Comparison of ENCODE assay signal across 15 cellular contexts in the genomic region with DNA sequence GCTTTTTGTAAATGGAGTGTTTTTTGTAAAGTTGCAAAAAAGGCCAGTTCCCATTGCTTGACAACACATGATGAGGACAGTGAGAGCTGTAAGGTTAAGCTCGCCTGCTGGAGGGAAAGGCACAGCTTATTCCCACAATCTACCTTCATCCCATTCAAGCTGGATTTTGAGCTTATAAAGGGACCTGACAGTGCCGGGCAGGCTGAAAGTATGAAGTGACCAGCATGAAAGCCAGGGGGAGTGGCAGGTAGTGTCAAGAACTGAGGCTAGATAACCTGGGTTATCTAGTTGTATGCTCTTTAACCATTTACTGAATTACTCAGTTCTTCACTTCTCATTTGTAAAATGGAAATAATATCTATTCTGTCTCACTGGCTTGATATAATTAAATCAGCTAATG. TPM values are rescaled to one million over a fixed set of nuclear protein-coding genes. Genes with fewer than 3 reads are reported as not detected.
DNase-seq lines count a peak whose midpoint lies in the region; ATAC-seq, FAIRE-seq and TF ChIP-seq lines count a peak whose summit lies in the region.
"Had no signal": no experiment of that assay in that cellular context is flagged by ENCODE, and none has a peak within 500 bp of the region (broad histone marks: within the 10 kb centered on the region; RNA-seq: fewer than 3 reads in every experiment).

No MANE protein-coding gene starts in this region.

- TF ChIP-seq POLR2A in HepG2 (IDR thresholded peaks at IDR 0.05; ENCODE audit: insufficient read depth in 1 of 2, low read depth in 2 of 2, low read length in 2 of 2) (no peak), right lobe of liver (IDR thresholded peaks at IDR 0.05) (no peak)

- no peak overlapping the region for H3K9ac ChIP-seq in liver (ENCODE audit: low read depth in 1 of 2, low read length in 2 of 2)
- no peak overlapping the region for H3K9ac ChIP-seq in HepG2 (ENCODE audit: insufficient read depth, low read depth, low read length)

- TF ChIP-seq EP300 in HepG2 (IDR thresholded peaks at IDR 0.05; ENCODE audit: low read depth in 2 of 2, low read length in 2 of 2) (no peak), HepG2 (CRISPR knock-in tag; IDR thresholded peaks at IDR 0.05; ENCODE audit: borderline replicate concordance) (no peak)

- no TSS peak for BruUV-seq in HepG2 (replicated peaks; lab: Mats Ljungman, UMichigan)

- H3K27me3 ChIP-seq in liver (ENCODE audit: control insufficient read depth in 4 of 4, insufficient read depth in 4 of 4, low read length in 3 of 4) = no peaks in the 10 kb centered on the region
- H3K27me3 ChIP-seq in HepG2 (ENCODE audit: control insufficient read depth in 1 of 2, insufficient read depth in 2 of 2, low read length in 2 of 2) = no peaks in the 10 kb centered on the region
- H3K27me3 ChIP-seq in right lobe of liver = no peaks in the 10 kb centered on the region

- FAIRE-seq in HepG2 (lab: Jason Lieb, UNC) = no peak

- H3K79me2 ChIP-seq in HepG2 (ENCODE audit: insufficient read depth, low read length) = no peaks in the 10 kb centered on the region

- CTCF ChIA-PET in HepG2 (lab: Yijun Ruan, JAX; ENCODE audit: low intra/inter-chr PET ratio, low total read pairs) = no interaction called here

- H3K36me3 ChIP-seq in liver (ENCODE audit: control insufficient read depth in 4 of 4, insufficient read depth in 3 of 4, low read depth in 1 of 4, low read length in 3 of 4) (no peaks in the 10 kb centered on the region), HepG2 (replicated peaks in 1 of 2; ENCODE audit: control insufficient read depth in 1 of 2, insufficient read depth in 2 of 2, low read length in 2 of 2) (no peaks in the 10 kb centered on the region), right lobe of liver (no peaks in the 10 kb centered on the region)

- H4K20me1 ChIP-seq in HepG2 (ENCODE audit: insufficient read depth, low read length) = no peaks in the 10 kb centered on the region

- no peak for TF ChIP-seq CTCF in liver (IDR thresholded peaks at IDR 0.05; ENCODE audit: low read depth, low read length, missing input control)
- no peak for TF ChIP-seq CTCF in HepG2 (CRISPR knock-in tag; IDR thresholded peaks at IDR 0.05)
- peak; percentile 4 for TF ChIP-seq CTCF in cardiac fibroblast (IDR thresholded peaks at IDR 0.05; ENCODE audit: low read depth, low read length)
- peak in 2 of 4 donors; percentile 11 to 19 for TF ChIP-seq CTCF in right lobe of liver (IDR thresholded peaks at IDR 0.05)

- H3K4me3 ChIP-seq in liver (ENCODE audit: low read depth in 1 of 3, low read length in 3 of 3) = no peak overlapping the region
- no peak overlapping the region for H3K4me3 ChIP-seq in HepG2 (replicated peaks in 1 of 3; ENCODE audit: insufficient read depth in 1 of 3, low read depth in 2 of 3, low read length in 3 of 3)
- no peak overlapping the region for H3K4me3 ChIP-seq in cardiac fibroblast (replicated peaks in 1 of 2; ENCODE audit: low read depth in 2 of 2, low read length in 2 of 2)
- H3K4me3 ChIP-seq in right lobe of liver = no peak overlapping the region
- H3K4me3 ChIP-seq: PC-9 had no signal

- WGBS in liver = 77% methylated on average over 2 of the region's 2 CpGs
- WGBS in HepG2 (ENCODE audit: low lambda C conversion rate) = 0% methylated on average over 2 of the region's 2 CpGs
- WGBS in right lobe of liver (ENCODE audit: insufficient coverage, low coverage, low lambda C conversion rate, missing lambda C conversion rate) = 53% methylated on average over 2 of the region's 2 CpGs

- H3K4me2 ChIP-seq in HepG2 (ENCODE audit: low read depth, low read length) = no peak overlapping the region

- TF ChIP-seq RAD21 in liver (IDR thresholded peaks at IDR 0.05) = peak in 1 of 2 donors; percentile 73
- no peak for TF ChIP-seq RAD21 in HepG2 (CRISPR knock-in tag; IDR thresholded peaks at IDR 0.05)

- H3K9me3 ChIP-seq in liver (ENCODE audit: control insufficient read depth in 4 of 4, low read length in 3 of 4) (no peaks in the 10 kb centered on the region), HepG2 (ENCODE audit: low read length) (no peaks in the 10 kb centered on the region), right lobe of liver (no peaks in the 10 kb centered on the region)

- intact Hi-C loops in HepG2 (cut with micrococcal nuclease; ENCODE audit: unreplicated experiment) (no loop called here), right lobe of liver (cut with DNase I) (no loop called here)

- H3K4me1 ChIP-seq in liver (ENCODE audit: control insufficient read depth in 4 of 4, insufficient read depth in 4 of 4, low read length in 3 of 4) (peaks cover 6 to 22% (median 18%) of the 10 kb centered on the region in 4 donors), HepG2 (ENCODE audit: insufficient read depth, low read length) (no peaks in the 10 kb centered on the region), right lobe of liver (peaks cover 0 to 33% (median 4%) of the 10 kb centered on the region in 4 donors)

- no peak for DNase-seq in HepG2 (ENCODE audit: low spot score)
- DNase-seq in cardiac fibroblast (ENCODE audit: low read depth in 2 of 2) = no peak
- peak in 1 of 3 donors; percentile 73 for DNase-seq in right lobe of liver
- DNase-seq in OCI-M1 (lab: John Stamatoyannopoulos, UW) = no peak
- no peak for DNase-seq in DMS79 treated with DMSO at 0.1 percent for 48 hours (lab: John Stamatoyannopoulos, UW)
- no peak for DNase-seq in D341Med (ENCODE audit: low spot score)
- DNase-seq in NCI-H446 (lab: John Stamatoyannopoulos, UW) = no peak
- DNase-seq: COR-L47, HCEC 1CT, NCI-H1105 treated with DMSO at 0.1 percent for 48 hours, NCI-H187 treated with DMSO at 0.1 percent for 48 hours had no signal

- H3K27ac ChIP-seq in liver (ENCODE audit: low read depth in 1 of 2, low read length in 2 of 2) (peak overlapping the region; percentile 16 to 33), HepG2 (ENCODE audit: extremely low read length, insufficient read depth, low read length) (no peak overlapping the region), right lobe of liver (peak overlapping the region in 1 of 3 donors; percentile 57)
- H3K27ac ChIP-seq: PC-9 had no signal

- no peak for ATAC-seq in HepG2
- ATAC-seq in right lobe of liver = peak; percentile 7 to 82 (median 46)

- POLR2A ChIA-PET in HepG2 (lab: Yijun Ruan, JAX) = no interaction called here

- no peak overlapping the region for H2AFZ ChIP-seq in HepG2 (ENCODE audit: low read length)

- in situ Hi-C loops in HepG2 (cut with HindIII; ENCODE audit: extremely low pct_ligation_motif_present, low pct_unique_long_range_greater_than_20kb) = no loop called here

TF ChIP-seq in HepG2, 621 proteins besides CTCF, POLR2A, EP300 and RAD21 (continues in another document):
- no peak for TF ChIP-seq MIER2 (CRISPR knock-in tag; IDR thresholded peaks at IDR 0.05)

RNA-seq across cellular contexts. Expression of a gene that starts 52.3 kb away (rescaled TPM):
- total RNA-seq in liver (10 to 100 TPM; 13.8 to 14.1 TPM), HepG2 (2016; rRNA removed; fragmentation: Illumina TruSeq; extraction: Trizol) (27.9 and 32.6 TPM in 2 replicates), right lobe of liver (10 to 100 TPM; 14.4 to 32.5 (median 18.9) TPM)
- polyA plus RNA-seq in liver (1 to 10 TPM; 6.1 to 6.7 TPM), HepG2 (2011; rRNA removed) (9.9 and 11.0 TPM in 2 replicates)
- 2.9 and 4.0 TPM in 2 replicates for total RNA-seq in HepG2 (2016; cell fraction: cytosol; rRNA removed; fragmentation: Illumina TruSeq; extraction: Trizol; ENCODE audit: low read depth)
- total RNA-seq in HepG2 (2016; cell fraction: insoluble cytoplasmic fraction; rRNA removed; fragmentation: Illumina TruSeq; extraction: Trizol) = 25.8 and 31.2 TPM in 2 replicates
- 15.4 and 18.5 TPM in 2 replicates for total RNA-seq in HepG2 (2016; cell fraction: membrane; rRNA removed; fragmentation: Illumina TruSeq; extraction: Trizol)
- 22.6 and 24.6 TPM in 2 replicates for total RNA-seq in HepG2 (2016; cell fraction: nucleus; rRNA removed; fragmentation: Illumina TruSeq; extraction: Trizol)
- polyA plus RNA-seq in HepG2 (2011; cell fraction: cytosol; rRNA removed) = 4.7 and 7.9 TPM in 2 replicates
- polyA plus RNA-seq in HepG2 (2011; cell fraction: nucleus; rRNA removed) = 5.3 and 5.9 TPM in 2 replicates
- 11.8 and 13.0 TPM in 2 replicates for polyA plus RNA-seq in HepG2 (2012)
- polyA plus RNA-seq in HepG2 (2016; cell fraction: cytosol; fragmentation: Illumina TruSeq; extraction: Trizol; ENCODE audit: low read depth) = 3.0 TPM in 2 replicates
- polyA plus RNA-seq in HepG2 (2016; cell fraction: insoluble cytoplasmic fraction; fragmentation: Illumina TruSeq; extraction: Trizol; ENCODE audit: low read depth) = 29.9 and 32.7 TPM in 2 replicates
- 8.2 and 9.0 TPM in 2 replicates for polyA plus RNA-seq in HepG2 (2016; cell fraction: membrane; fragmentation: Illumina TruSeq; extraction: Trizol; ENCODE audit: low read depth)
- polyA plus RNA-seq in HepG2 (2016; cell fraction: nucleus; fragmentation: Illumina TruSeq; extraction: Trizol; ENCODE audit: insufficient read depth, low read depth) = 16.4 and 18.4 TPM in 2 replicates
- 17.2 and 46.0 TPM in 2 replicates for polyA minus RNA-seq in HepG2 (2011; rRNA and poly(A)+ RNA removed; ENCODE audit: low replicate concordance)
- 28.3 and 43.4 TPM in 2 replicates for polyA minus RNA-seq in HepG2 (2011; cell fraction: cytosol; rRNA and poly(A)+ RNA removed)
- polyA minus RNA-seq in HepG2 (2011; cell fraction: nucleus; rRNA and poly(A)+ RNA removed) = 47.9 and 54.8 TPM in 2 replicates

RNA-seq across cellular contexts. Expression of a gene that starts 59.3 kb away (rescaled TPM):
- total RNA-seq in liver (under 1 TPM in 1 of 2 donors, not detected in 1; 0.14 TPM), HepG2 (2016; rRNA removed; fragmentation: Illumina TruSeq; extraction: Trizol) (0.11 TPM in 1 of 2 replicates, not detected in the other), right lobe of liver (under 1 TPM in 2 of 6 experiments, not detected in 4; 0.31 to 0.66 TPM)
- polyA plus RNA-seq in liver (under 1 TPM in 1 of 2 donors, not detected in 1; 0.15 TPM), HepG2 (2011; rRNA removed) (not detected in 2 replicates)
- not detected in 2 replicates for total RNA-seq in HepG2 (2016; cell fraction: cytosol; rRNA removed; fragmentation: Illumina TruSeq; extraction: Trizol; ENCODE audit: low read depth)
- not detected in 2 replicates for total RNA-seq in HepG2 (2016; cell fraction: insoluble cytoplasmic fraction; rRNA removed; fragmentation: Illumina TruSeq; extraction: Trizol)
- not detected in 2 replicates for total RNA-seq in HepG2 (2016; cell fraction: membrane; rRNA removed; fragmentation: Illumina TruSeq; extraction: Trizol)
- not detected in 2 replicates for total RNA-seq in HepG2 (2016; cell fraction: nucleus; rRNA removed; fragmentation: Illumina TruSeq; extraction: Trizol)
- not detected in 2 replicates for polyA plus RNA-seq in HepG2 (2011; cell fraction: cytosol; rRNA removed)
- polyA plus RNA-seq in HepG2 (2011; cell fraction: nucleus; rRNA removed) = not detected in 2 replicates
- polyA plus RNA-seq in HepG2 (2012) = not detected in 2 replicates
- not detected in 2 replicates for polyA plus RNA-seq in HepG2 (2016; cell fraction: cytosol; fragmentation: Illumina TruSeq; extraction: Trizol; ENCODE audit: low read depth)
- not detected in 2 replicates for polyA plus RNA-seq in HepG2 (2016; cell fraction: insoluble cytoplasmic fraction; fragmentation: Illumina TruSeq; extraction: Trizol; ENCODE audit: low read depth)
- not detected in 2 replicates for polyA plus RNA-seq in HepG2 (2016; cell fraction: membrane; fragmentation: Illumina TruSeq; extraction: Trizol; ENCODE audit: low read depth)
- not detected in 2 replicates for polyA plus RNA-seq in HepG2 (2016; cell fraction: nucleus; fragmentation: Illumina TruSeq; extraction: Trizol; ENCODE audit: insufficient read depth, low read depth)
- 0.14 TPM in 1 of 2 replicates, not detected in the other for polyA minus RNA-seq in HepG2 (2011; rRNA and poly(A)+ RNA removed; ENCODE audit: low replicate concordance)
- not detected in 2 replicates for polyA minus RNA-seq in HepG2 (2011; cell fraction: cytosol; rRNA and poly(A)+ RNA removed)
- not detected in 2 replicates for polyA minus RNA-seq in HepG2 (2011; cell fraction: nucleus; rRNA and poly(A)+ RNA removed)
- total RNA-seq: LHCN-M2 had no signal
- polyA plus RNA-seq: CD14-positive monocyte had no signal
